ENCODE assay signal across 8 cellular contexts in the genomic region with DNA sequence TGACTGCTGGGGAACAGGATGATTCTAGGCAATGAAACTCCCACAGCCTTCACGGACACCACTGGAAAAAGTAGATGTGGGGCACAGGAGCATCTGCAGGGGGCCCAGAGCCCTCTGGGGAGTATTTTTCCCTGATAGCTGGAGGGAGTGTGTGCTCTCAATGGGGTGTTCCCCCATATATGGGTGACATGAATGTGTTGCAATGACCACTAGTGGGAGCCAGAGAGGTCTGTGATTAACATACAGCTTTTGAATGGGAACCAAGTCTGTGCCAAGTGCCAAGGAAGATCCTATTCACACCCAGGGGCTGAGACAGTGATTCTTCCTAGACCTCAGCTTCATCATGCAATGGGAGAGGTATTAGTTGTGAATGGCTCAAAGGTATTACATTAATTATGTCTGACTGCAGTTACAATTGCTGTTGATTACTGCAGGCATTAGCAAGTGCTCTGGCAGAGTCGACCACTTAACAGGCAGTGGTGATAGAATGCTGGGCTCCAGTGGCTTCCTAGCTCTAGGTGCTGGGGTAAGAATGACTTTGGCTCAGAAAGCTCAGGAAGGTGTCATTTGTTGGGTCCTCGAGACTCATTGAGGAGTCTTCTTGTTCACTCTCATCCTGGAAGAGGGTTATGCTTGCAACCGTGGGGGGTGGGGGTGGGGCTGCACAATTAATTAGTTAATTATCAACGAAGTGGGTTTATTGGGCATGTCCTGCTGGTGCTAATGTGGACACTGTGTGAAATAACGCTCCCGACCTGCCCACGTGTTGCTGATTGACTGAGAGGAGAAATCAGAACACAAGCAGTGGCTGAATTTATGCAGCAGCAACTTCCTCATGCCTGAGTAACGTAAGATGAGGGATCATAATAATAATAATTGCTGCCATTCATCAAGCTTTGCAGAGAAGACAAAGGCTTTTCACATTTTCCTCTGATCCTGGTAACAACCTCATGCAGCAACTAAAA.
A peak's percentile ranks its signal among the peaks of the same experiment; 100 is the strongest.
DNase-seq lines count a peak whose midpoint lies in the region; ATAC-seq and TF ChIP-seq lines count a peak whose summit lies in the region.

No MANE protein-coding gene starts in this region.

- no peak overlapping the region for H3K27ac Mint-ChIP-seq in activated naive CD8-positive, alpha-beta T cell treated with anti-CD3 and anti-CD28 coated beads for 36 hours
- H3K27ac Mint-ChIP-seq in progenitor cell of endocrine pancreas, result no peak overlapping the region

- intact Hi-C loops in head of caudate nucleus (cut with DNase I), result loop anchor here (10.0 kb wide), 1 partner anchor 535 kb away; no protein-coding TSS in a partner anchor

- H3K36me3 Mint-ChIP-seq in activated naive CD8-positive, alpha-beta T cell treated with anti-CD3 and anti-CD28 coated beads for 36 hours, result no peaks in the 10 kb centered on the region
- no peaks in the 10 kb centered on the region for H3K36me3 Mint-ChIP-seq in progenitor cell of endocrine pancreas (ENCODE audit: insufficient read depth)

- no peak overlapping the region for H3K4me3 Mint-ChIP-seq in activated naive CD8-positive, alpha-beta T cell treated with anti-CD3 and anti-CD28 coated beads for 36 hours
- no peak overlapping the region for H3K4me3 Mint-ChIP-seq in progenitor cell of endocrine pancreas (ENCODE audit: low read depth)

- ATAC-seq in HG03378 (IDR thresholded peaks at IDR 0.05; ENCODE audit: unreplicated experiment) (peak; percentile 65), GM21825 (IDR thresholded peaks at IDR 0.05; ENCODE audit: unreplicated experiment) (no peak)

- peak; percentile 63 for DNase-seq in AG08395 (ENCODE audit: low spot score)
- peak; percentile 2 for DNase-seq in NOMO-1 treated with dmso at 0.1 percent for 144 hours (lab: John Stamatoyannopoulos, UW; ENCODE audit: unreplicated experiment)
- peak; percentile 19 for DNase-seq in activated naive CD8-positive, alpha-beta T cell treated with anti-CD3 and anti-CD28 coated beads for 36 hours
- peak in 35 of 42 donors; percentile 20 to 89 (median 60) for DNase-seq in head of caudate nucleus
- peak; percentile 33 for DNase-seq in progenitor cell of endocrine pancreas (ENCODE audit: low spot score, unreplicated experiment)

- TF ChIP-seq CTCF in GM12873 (IDR thresholded peaks at IDR 0.05; ENCODE audit: insufficient read depth, low read depth, low read length, missing control alignments) (peak; percentile 91), progenitor cell of endocrine pancreas (IDR thresholded peaks at IDR 0.05; ENCODE audit: unreplicated experiment) (peak; percentile 80)

- peaks cover 10% of the 10 kb centered on the region for H3K4me1 Mint-ChIP-seq in activated naive CD8-positive, alpha-beta T cell treated with anti-CD3 and anti-CD28 coated beads for 36 hours
- peaks cover 1% of the 10 kb centered on the region for H3K4me1 Mint-ChIP-seq in progenitor cell of endocrine pancreas (ENCODE audit: low read depth)

- H3K9me3 Mint-ChIP-seq in activated naive CD8-positive, alpha-beta T cell treated with anti-CD3 and anti-CD28 coated beads for 36 hours, result no peaks in the 10 kb centered on the region
- no peaks in the 10 kb centered on the region for H3K9me3 Mint-ChIP-seq in progenitor cell of endocrine pancreas (ENCODE audit: low read depth)

- peaks cover 51% of the 10 kb centered on the region for H3K27me3 Mint-ChIP-seq in activated naive CD8-positive, alpha-beta T cell treated with anti-CD3 and anti-CD28 coated beads for 36 hours
- H3K27me3 Mint-ChIP-seq in progenitor cell of endocrine pancreas, result peaks cover 22% of the 10 kb centered on the region

Comparison
In these comparisons a context has a peak if more than half of its experiments do, and no peak if none do; other contexts are left out.
1. DNase-seq: peak in every context shown above with its lines; median percentile 63 in AG08395; 60 in head of caudate nucleus; 33 in progenitor cell of endocrine pancreas; 19 in activated naive CD8-positive, alpha-beta T cell treated with anti-CD3 and anti-CD28 coated beads for 36 hours; 2 in NOMO-1 treated with dmso at 0.1 percent for 144 hours.